Comparison of ENCODE assay signal across 11 cellular contexts in the genomic region with DNA sequence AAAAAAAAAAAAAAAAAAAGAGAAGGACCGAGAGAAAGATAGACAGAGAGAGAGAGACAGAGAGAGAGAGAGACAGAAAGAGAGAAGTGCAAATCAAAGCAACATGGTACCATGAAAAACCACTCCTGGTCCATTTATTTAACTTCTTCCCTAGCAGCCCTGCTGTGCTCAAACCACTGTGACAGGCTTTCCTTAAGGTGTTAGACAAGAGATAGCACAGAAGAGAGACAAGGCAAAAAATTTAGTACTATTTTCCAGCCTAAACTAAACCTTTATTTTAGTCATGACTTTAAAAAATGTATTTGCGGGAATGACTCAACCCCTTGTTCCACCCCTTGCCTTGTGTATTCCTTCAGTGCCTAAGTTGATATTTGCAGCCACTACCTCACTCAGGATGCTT. TPM values are rescaled to one million over a fixed set of nuclear protein-coding genes. Genes with fewer than 3 reads are reported as not detected.
A peak's percentile ranks its signal among the peaks of the same experiment; 100 is the strongest.
DNase-seq lines count a peak whose midpoint lies in the region; ATAC-seq and TF ChIP-seq lines count a peak whose summit lies in the region.
"Had no signal": no experiment of that assay in that cellular context is flagged by ENCODE, and none has a peak within 500 bp of the region (broad histone marks: within the 10 kb centered on the region; RNA-seq: fewer than 3 reads in every experiment).

No MANE protein-coding gene starts in this region.

- no peak for TF ChIP-seq CTCF in CD14-positive monocyte (IDR thresholded peaks at IDR 0.05)
- no peak for TF ChIP-seq CTCF in GM23338 (conservative IDR thresholded peaks at IDR 0.05; ENCODE audit: low read depth in 2 of 2)
- TF ChIP-seq CTCF in WERI-Rb-1 (IDR thresholded peaks at IDR 0.05; ENCODE audit: low read depth, low read length) = no peak

- WGBS in mesendoderm (ENCODE audit: extremely low coverage, insufficient coverage, low lambda C conversion rate) = no CpG with 5 or more reads among the region's 2 CpGs

- no peak overlapping the region for H3K4ac ChIP-seq in mesendoderm (ENCODE audit: low read depth, low read length)

- peak overlapping the region; percentile 77 for H3K27ac ChIP-seq in GM23338 (ENCODE audit: low read depth)
- peak overlapping the region; percentile 38 for H3K27ac ChIP-seq in mesendoderm (ENCODE audit: low read depth, low read length)
- no peak overlapping the region for H3K27ac ChIP-seq in WERI-Rb-1
- H3K27ac ChIP-seq: gastrocnemius medialis had no signal

- H3K36me3 ChIP-seq in GM23338 (ENCODE audit: insufficient read depth) = no peaks in the 10 kb centered on the region
- no peaks in the 10 kb centered on the region for H3K36me3 ChIP-seq in mesendoderm (ENCODE audit: control insufficient read depth, insufficient read depth, low read length)
- no peaks in the 10 kb centered on the region for H3K36me3 ChIP-seq in WERI-Rb-1
- H3K36me3 ChIP-seq: gastrocnemius medialis had no signal

- H3K27me3 Mint-ChIP-seq in CD14-positive monocyte (ENCODE audit: low read depth in 3 of 3) (no peaks in the 10 kb centered on the region), GM23338 (ENCODE audit: insufficient read depth, low read depth, poor library complexity) (peaks cover 2% of the 10 kb centered on the region)
- no peaks in the 10 kb centered on the region for H3K27me3 Mint-ChIP-seq in activated T-helper 1 cell treated with anti-CD3 and anti-CD28 coated beads, Interleukin-12 subunit alpha, Interleukin-12 subunit beta, Interleukin-2, Interleukin-4 antibody, amounts not matched to agents 30 ng/mL and 10 ng/mL and 1 ng/mL, durations not matched to agents 14 hours and 24 hours and 36 hours (ENCODE audit: insufficient read depth)

- H3K9me3 ChIP-seq in WERI-Rb-1 (ENCODE audit: severe bottlenecking) = no peaks in the 10 kb centered on the region
- H3K9me3 ChIP-seq: gastrocnemius medialis had no signal

- no peak overlapping the region for H4K5ac ChIP-seq in mesendoderm (ENCODE audit: low read length)

- H2BK15ac ChIP-seq in mesendoderm (replicated peaks; ENCODE audit: low read depth) = no peak overlapping the region

- H3K4me1 ChIP-seq in GM23338 (ENCODE audit: insufficient read depth) (peaks cover 52% of the 10 kb centered on the region), mesendoderm (ENCODE audit: control insufficient read depth, low read depth, low read length) (peaks cover 3% of the 10 kb centered on the region)

- peak overlapping the region; percentile 95 to 98 for H3K4me3 Mint-ChIP-seq in CD14-positive monocyte
- H3K4me3 Mint-ChIP-seq in GM23338 = peak overlapping the region; percentile 69
- peak overlapping the region; percentile 97 for H3K4me3 Mint-ChIP-seq in activated T-helper 1 cell treated with anti-CD3 and anti-CD28 coated beads, Interleukin-12 subunit alpha, Interleukin-12 subunit beta, Interleukin-2, Interleukin-4 antibody, amounts not matched to agents 30 ng/mL and 10 ng/mL and 1 ng/mL, durations not matched to agents 14 hours and 24 hours and 36 hours

- H3K9me2 ChIP-seq in GM23338 (ENCODE audit: insufficient read depth) = no peaks in the 10 kb centered on the region

- H3K4me1 Mint-ChIP-seq in CD14-positive monocyte = peaks cover 93% of the 10 kb centered on the region
- peaks cover 68% of the 10 kb centered on the region for H3K4me1 Mint-ChIP-seq in GM23338
- peaks cover 94% of the 10 kb centered on the region for H3K4me1 Mint-ChIP-seq in activated T-helper 1 cell treated with anti-CD3 and anti-CD28 coated beads, Interleukin-12 subunit alpha, Interleukin-12 subunit beta, Interleukin-2, Interleukin-4 antibody, amounts not matched to agents 30 ng/mL and 10 ng/mL and 1 ng/mL, durations not matched to agents 14 hours and 24 hours and 36 hours (ENCODE audit: low read depth)

- H3K36me3 Mint-ChIP-seq in CD14-positive monocyte = peaks cover 29 to 31% of the 10 kb centered on the region in 2 donors
- no peaks in the 10 kb centered on the region for H3K36me3 Mint-ChIP-seq in GM23338 (ENCODE audit: low read depth)
- peaks cover 4% of the 10 kb centered on the region for H3K36me3 Mint-ChIP-seq in activated T-helper 1 cell treated with anti-CD3 and anti-CD28 coated beads, Interleukin-12 subunit alpha, Interleukin-12 subunit beta, Interleukin-2, Interleukin-4 antibody, amounts not matched to agents 30 ng/mL and 10 ng/mL and 1 ng/mL, durations not matched to agents 14 hours and 24 hours and 36 hours (ENCODE audit: low read depth)

- no peak overlapping the region for H3K9ac ChIP-seq in mesendoderm (ENCODE audit: low read length)

- H2BK120ac ChIP-seq in mesendoderm (ENCODE audit: low read depth, low read length) = no peak overlapping the region

- no peak overlapping the region for H3K23ac ChIP-seq in mesendoderm (ENCODE audit: low read length)

- DNase-seq in CD14-positive monocyte (ENCODE audit: low spot score) (no peak), GM23338 (ENCODE audit: low spot score) (no peak), mesendoderm (peak; percentile 61), ecto neural progenitor cell (ENCODE audit: low spot score) (no peak), superior temporal gyrus (ENCODE audit: extremely low spot score) (no peak), WERI-Rb-1 (no peak)
- no peak for DNase-seq in activated T-helper 1 cell treated with anti-CD3 and anti-CD28 coated beads, Interleukin-12 subunit alpha, Interleukin-12 subunit beta, Interleukin-2, Interleukin-4 antibody, amounts not matched to agents 30 ng/mL and 10 ng/mL and 1 ng/mL, durations not matched to agents 14 hours and 24 hours and 36 hours (ENCODE audit: low spot score)
- no peak for DNase-seq in central memory CD4-positive, alpha-beta T cell
- DNase-seq: COR-L47, gastrocnemius medialis had no signal

- H3K79me2 ChIP-seq in GM23338 (replicated peaks; ENCODE audit: insufficient read depth) (peaks cover 17% of the 10 kb centered on the region), mesendoderm (ENCODE audit: control insufficient read depth, insufficient read depth, low read length) (no peaks in the 10 kb centered on the region)

- H3K27me3 ChIP-seq in GM23338 (ENCODE audit: insufficient read depth) (no peaks in the 10 kb centered on the region), mesendoderm (ENCODE audit: insufficient read depth, low read length, poor library complexity) (no peaks in the 10 kb centered on the region), WERI-Rb-1 (ENCODE audit: insufficient read depth, low read depth, severe bottlenecking) (no peaks in the 10 kb centered on the region)
- H3K27me3 ChIP-seq: gastrocnemius medialis had no signal

- H2AK5ac ChIP-seq in mesendoderm (ENCODE audit: low read length) = no peak overlapping the region

- H2BK5ac ChIP-seq in mesendoderm (ENCODE audit: low read length) = peak overlapping the region; percentile 11

- peak overlapping the region; percentile 45 for H3K56ac ChIP-seq in mesendoderm (ENCODE audit: low read length)

- no peak for ATAC-seq in GM23338
- ATAC-seq: gastrocnemius medialis, Panc1 had no signal

- intact Hi-C loops in CD14-positive monocyte (cut with micrococcal nuclease) = loop anchor here in 1 of 2 donors (5.0 kb wide), 1 partner anchor 62 kb away; no protein-coding TSS in a partner anchor
- intact Hi-C loops in activated T-helper 1 cell treated with anti-CD3 and anti-CD28 coated beads, Interleukin-12 subunit alpha, Interleukin-12 subunit beta, Interleukin-2, Interleukin-4 antibody, amounts not matched to agents 30 ng/mL and 10 ng/mL and 1 ng/mL, durations not matched to agents 14 hours and 24 hours and 36 hours (cut with micrococcal nuclease) = loop anchor here (1.0 to 10.0 kb wide), 2 partner anchors 79 to 1029 kb away; a partner anchor contains a TSS

- H3K4me3 ChIP-seq in GM23338 (peak overlapping the region; percentile 42), mesendoderm (ENCODE audit: low read length) (no peak overlapping the region), WERI-Rb-1 (ENCODE audit: low read depth, low read length) (no peak overlapping the region)
- H3K4me3 ChIP-seq: gastrocnemius medialis had no signal

- H2AFZ ChIP-seq in GM23338 = no peak overlapping the region; the same call in 1 of the 2 replicates

- peak overlapping the region; percentile 32 for H3K18ac ChIP-seq in mesendoderm (ENCODE audit: low read length)

- H3K27ac Mint-ChIP-seq in CD14-positive monocyte (peak overlapping the region; percentile 90 to 98 (median 96)), GM23338 (peak overlapping the region; percentile 47)
- H3K27ac Mint-ChIP-seq in activated T-helper 1 cell treated with anti-CD3 and anti-CD28 coated beads, Interleukin-12 subunit alpha, Interleukin-12 subunit beta, Interleukin-2, Interleukin-4 antibody, amounts not matched to agents 30 ng/mL and 10 ng/mL and 1 ng/mL, durations not matched to agents 14 hours and 24 hours and 36 hours = peak overlapping the region; percentile 96

- no peaks in the 10 kb centered on the region for H3F3A ChIP-seq in GM23338 (replicated peaks; ENCODE audit: low read depth)

- H4K20me1 ChIP-seq in GM23338 (replicated peaks; ENCODE audit: insufficient read depth) = no peaks in the 10 kb centered on the region

- H4K8ac ChIP-seq in mesendoderm (ENCODE audit: low read depth, low read length) = no peak overlapping the region

- no peaks in the 10 kb centered on the region for H3K79me1 ChIP-seq in mesendoderm (ENCODE audit: low read length)

- H3K9me3 Mint-ChIP-seq in CD14-positive monocyte (peaks cover 0 to 2% (median 0%) of the 10 kb centered on the region in 7 donors), GM23338 (no peaks in the 10 kb centered on the region; the same call in 2 of the 3 replicates)
- H3K9me3 Mint-ChIP-seq in activated T-helper 1 cell treated with anti-CD3 and anti-CD28 coated beads, Interleukin-12 subunit alpha, Interleukin-12 subunit beta, Interleukin-2, Interleukin-4 antibody, amounts not matched to agents 30 ng/mL and 10 ng/mL and 1 ng/mL, durations not matched to agents 14 hours and 24 hours and 36 hours = no peaks in the 10 kb centered on the region

- peak overlapping the region; percentile 73 for H3K4me2 ChIP-seq in GM23338
- H3K4me2 ChIP-seq in mesendoderm (ENCODE audit: low read length) = no peak overlapping the region

RNA-seq across cellular contexts. Expression of a gene that starts 0.4 kb away (rescaled TPM):
- polyA plus RNA-seq in CD14-positive monocyte = 100 to 1,000 TPM; 154 to 179 TPM
- total RNA-seq in GM23338 (2014; rRNA removed; shearing (Covaris generic)) = 22.5 TPM in 2 replicates
- 8.8 and 9.5 TPM in 2 replicates for polyA plus RNA-seq in GM23338 (2016; fragmentation: Nextera tagmentation; extraction: Ambion mirVana)
- total RNA-seq in activated T-helper 1 cell treated with anti-CD3 and anti-CD28 coated beads, Interleukin-12 subunit alpha, Interleukin-12 subunit beta, Interleukin-2, Interleukin-4 antibody, amounts not matched to agents 30 ng/mL and 10 ng/mL and 1 ng/mL, durations not matched to agents 14 hours and 24 hours and 36 hours = 30.8 and 31.1 TPM in 2 replicates
- 2.4 TPM for polyA plus RNA-seq in mesendoderm (2013, experiment 1 of 2)
- 2.5 TPM for polyA plus RNA-seq in mesendoderm (2013, experiment 2 of 2)
